Comparison of ENCODE assay signal across 6 cellular contexts in genomic region chr22:50269573-50270301, GRCh38. TPM values are rescaled to one million over a fixed set of nuclear protein-coding genes. Genes with fewer than 3 reads are reported as not detected.
A peak's percentile ranks its signal among the peaks of the same experiment; 100 is the strongest.
DNase-seq lines count a peak whose midpoint lies in the region; ATAC-seq, FAIRE-seq and TF ChIP-seq lines count a peak whose summit lies in the region.

No MANE protein-coding gene starts in this region.

- no peaks in the 10 kb centered on the region for H3K36me3 Mint-ChIP-seq in CD8-positive, alpha-beta T cell
- peaks cover 8% of the 10 kb centered on the region for H3K36me3 Mint-ChIP-seq in astrocyte (ENCODE audit: low read depth, unreplicated experiment)
- no peaks in the 10 kb centered on the region for H3K36me3 Mint-ChIP-seq in natural killer cell treated with Interleukin-12 subunit alpha and Interleukin-12 subunit beta and Interleukin-15 and Interleukin-18, amount 100 ng/mL, for 72 hours

- H3K9ac ChIP-seq in astrocyte (ENCODE audit: low read length) = peak overlapping the region; percentile 65

- no peaks in the 10 kb centered on the region for H3K79me2 ChIP-seq in astrocyte (ENCODE audit: insufficient read depth, low read length)

- peak overlapping the region; percentile 89 for H3K4me2 ChIP-seq in astrocyte (ENCODE audit: low read length)

- H3K9me3 ChIP-seq in CD8-positive, alpha-beta T cell (ENCODE audit: low read length) = no peaks in the 10 kb centered on the region
- H3K9me3 ChIP-seq in astrocyte (ENCODE audit: insufficient read depth, low read depth, low read length) = no peaks in the 10 kb centered on the region

- H3K27ac Mint-ChIP-seq in CD8-positive, alpha-beta T cell = no peak overlapping the region
- no peak overlapping the region for H3K27ac Mint-ChIP-seq in astrocyte (ENCODE audit: unreplicated experiment)
- H3K27ac Mint-ChIP-seq in natural killer cell treated with Interleukin-12 subunit alpha and Interleukin-12 subunit beta and Interleukin-15 and Interleukin-18, amount 100 ng/mL, for 72 hours = no peak overlapping the region

- H3K27ac ChIP-seq in CD8-positive, alpha-beta T cell (ENCODE audit: low read depth, low read length) = no peak overlapping the region
- H3K27ac ChIP-seq in astrocyte (ENCODE audit: low read depth, low read length) = no peak overlapping the region

- no peaks in the 10 kb centered on the region for H3K27me3 ChIP-seq in CD8-positive, alpha-beta T cell (ENCODE audit: insufficient read depth, low read length)
- no peaks in the 10 kb centered on the region for H3K27me3 ChIP-seq in astrocyte (ENCODE audit: insufficient read depth, low read length)

- no peak for TF ChIP-seq CTCF in CD8-positive, alpha-beta T cell (IDR thresholded peaks at IDR 0.05)
- no peak for TF ChIP-seq CTCF in astrocyte (IDR thresholded peaks at IDR 0.05; ENCODE audit: insufficient read depth, low read depth, low read length)

- H3K4me3 ChIP-seq in CD8-positive, alpha-beta T cell (ENCODE audit: low read depth, low read length) = no peak overlapping the region
- peak overlapping the region; percentile 57 for H3K4me3 ChIP-seq in astrocyte (ENCODE audit: insufficient read depth, low read depth, low read length)

- peak in 2 of 7 experiments; percentile 19 to 28 for DNase-seq in CD8-positive, alpha-beta T cell
- DNase-seq in NAMALWA (ENCODE audit: low spot score) (peak; percentile 57), astrocyte (ENCODE audit: low read depth) (peak; percentile 42), T1000 (lab: John Stamatoyannopoulos, UW) (no peak)
- no peak for DNase-seq in natural killer cell treated with Interleukin-12 subunit alpha and Interleukin-12 subunit beta and Interleukin-15 and Interleukin-18, amount 100 ng/mL, for 72 hours (ENCODE audit: low spot score)

- no peaks in the 10 kb centered on the region for H3K36me3 ChIP-seq in CD8-positive, alpha-beta T cell (ENCODE audit: insufficient read depth, low read length)
- no peaks in the 10 kb centered on the region for H3K36me3 ChIP-seq in astrocyte (ENCODE audit: insufficient read depth, low read length)

- H2AFZ ChIP-seq in astrocyte (ENCODE audit: low read depth, low read length) = no peak overlapping the region

- CTCF ChIA-PET in CD8-positive, alpha-beta T cell (lab: Charles Lee) = interaction anchor here (1.2 kb wide), 1 partner anchor 18 kb away, joined by 4 read pairs; the partner anchor contains the start of gene HDAC10

- POLR2A ChIA-PET in CD8-positive, alpha-beta T cell (lab: Charles Lee) = no interaction called here

- H3K27me3 Mint-ChIP-seq in CD8-positive, alpha-beta T cell (ENCODE audit: low read depth) = peaks cover 8% of the 10 kb centered on the region
- H3K27me3 Mint-ChIP-seq in astrocyte (ENCODE audit: low read depth, unreplicated experiment) = peaks cover 3% of the 10 kb centered on the region
- peaks cover 0 to 2% of the 10 kb centered on the region in 2 donors for H3K27me3 Mint-ChIP-seq in natural killer cell treated with Interleukin-12 subunit alpha and Interleukin-12 subunit beta and Interleukin-15 and Interleukin-18, amount 100 ng/mL, for 72 hours

- H4K20me1 ChIP-seq in astrocyte (ENCODE audit: insufficient read depth, low read length) = peaks cover 30% of the 10 kb centered on the region

- H3K4me1 ChIP-seq in CD8-positive, alpha-beta T cell (ENCODE audit: insufficient read depth, low read length) = peaks cover 25% of the 10 kb centered on the region
- peaks cover 19% of the 10 kb centered on the region for H3K4me1 ChIP-seq in astrocyte (ENCODE audit: insufficient read depth, low read length)

- peaks cover 18% of the 10 kb centered on the region for H3K4me1 Mint-ChIP-seq in CD8-positive, alpha-beta T cell (ENCODE audit: low read depth)
- peaks cover 8% of the 10 kb centered on the region for H3K4me1 Mint-ChIP-seq in astrocyte (ENCODE audit: low read depth, unreplicated experiment)
- H3K4me1 Mint-ChIP-seq in natural killer cell treated with Interleukin-12 subunit alpha and Interleukin-12 subunit beta and Interleukin-15 and Interleukin-18, amount 100 ng/mL, for 72 hours (ENCODE audit: low read depth in 2 of 2) = peaks cover 0 to 3% of the 10 kb centered on the region in 2 donors

- peak; percentile 23 for ATAC-seq in CD8-positive, alpha-beta T cell
- peak; percentile 71 to 72 for ATAC-seq in natural killer cell treated with Interleukin-12 subunit alpha and Interleukin-12 subunit beta and Interleukin-15 and Interleukin-18, amount 100 ng/mL, for 72 hours
- no peak for ATAC-seq in HG02852 (IDR thresholded peaks at IDR 0.05; ENCODE audit: unreplicated experiment)

- peak overlapping the region; percentile 62 for H3K4me3 Mint-ChIP-seq in CD8-positive, alpha-beta T cell
- H3K4me3 Mint-ChIP-seq in astrocyte (ENCODE audit: unreplicated experiment) = peak overlapping the region; percentile 76
- H3K4me3 Mint-ChIP-seq in natural killer cell treated with Interleukin-12 subunit alpha and Interleukin-12 subunit beta and Interleukin-15 and Interleukin-18, amount 100 ng/mL, for 72 hours = peak overlapping the region; percentile 32

- H3K9me3 Mint-ChIP-seq in CD8-positive, alpha-beta T cell = no peaks in the 10 kb centered on the region
- no peaks in the 10 kb centered on the region for H3K9me3 Mint-ChIP-seq in astrocyte (ENCODE audit: unreplicated experiment)
- no peaks in the 10 kb centered on the region for H3K9me3 Mint-ChIP-seq in natural killer cell treated with Interleukin-12 subunit alpha and Interleukin-12 subunit beta and Interleukin-15 and Interleukin-18, amount 100 ng/mL, for 72 hours

- FAIRE-seq in astrocyte (lab: Jason Lieb, UNC) = no peak

- intact Hi-C loops in CD8-positive, alpha-beta T cell (cut with DNase I, micrococcal nuclease) = loop anchor here (1.0 to 5.0 kb wide), 7 partner anchors 18 to 353 kb away; partner anchors contain the start of genes HDAC10 (in 1 of the 2) and TUBGCP6 (in 1 of the 2)

RNA-seq across cellular contexts. Expression of gene MAPK11, which starts 0.4 kb away (rescaled TPM):
- total RNA-seq in CD8-positive, alpha-beta T cell = 1 to 10 TPM; 1.9 to 2.1 TPM
- 19.6 and 22.4 TPM in 2 replicates for total RNA-seq in astrocyte
- total RNA-seq in natural killer cell treated with Interleukin-12 subunit alpha and Interleukin-12 subunit beta and Interleukin-15 and Interleukin-18, amount 100 ng/mL, for 72 hours = 10 to 100 TPM; 10.2 to 15.1 TPM

RNA-seq across cellular contexts. Expression of gene MAPK12, which starts 8.3 kb away (rescaled TPM):
- total RNA-seq in CD8-positive, alpha-beta T cell = 1 to 10 TPM; 1.1 to 1.5 TPM
- 29.1 and 36.4 TPM in 2 replicates for total RNA-seq in astrocyte
- 1 to 10 TPM; 1.6 to 9.0 TPM for total RNA-seq in natural killer cell treated with Interleukin-12 subunit alpha and Interleukin-12 subunit beta and Interleukin-15 and Interleukin-18, amount 100 ng/mL, for 72 hours

RNA-seq across cellular contexts. Expression of gene HDAC10, which starts 18.7 kb away (rescaled TPM):
- total RNA-seq in CD8-positive, alpha-beta T cell = 10 to 100 TPM; 81.8 to 82.6 TPM
- 36.8 and 46.5 TPM in 2 replicates for total RNA-seq in astrocyte
- total RNA-seq in natural killer cell treated with Interleukin-12 subunit alpha and Interleukin-12 subunit beta and Interleukin-15 and Interleukin-18, amount 100 ng/mL, for 72 hours = 100 to 1,000 TPM in 1 of 2 donors, 10 to 100 TPM in 1; 54.5 to 113 TPM

RNA-seq across cellular contexts. Expression of gene TUBGCP6, which starts 24.9 kb away (rescaled TPM):
- total RNA-seq in CD8-positive, alpha-beta T cell = 100 to 1,000 TPM; 121 to 122 TPM
- 25.4 and 26.3 TPM in 2 replicates for total RNA-seq in astrocyte
- total RNA-seq in natural killer cell treated with Interleukin-12 subunit alpha and Interleukin-12 subunit beta and Interleukin-15 and Interleukin-18, amount 100 ng/mL, for 72 hours = 10 to 100 TPM; 47.6 to 80.1 TPM

RNA-seq across cellular contexts. Expression of gene PLXNB2, which starts 37.7 kb away (rescaled TPM):
- total RNA-seq in CD8-positive, alpha-beta T cell = 1 to 10 TPM; 6.3 to 8.1 TPM
- total RNA-seq in astrocyte = 327 and 376 TPM in 2 replicates
- 1 to 10 TPM; 4.4 to 5.5 TPM for total RNA-seq in natural killer cell treated with Interleukin-12 subunit alpha and Interleukin-12 subunit beta and Interleukin-15 and Interleukin-18, amount 100 ng/mL, for 72 hours

Comparison
In these comparisons a context has a peak if more than half of its experiments do, and no peak if none do; other contexts are left out.
1. DNase-seq: peak in NAMALWA (single experiment) and astrocyte (single experiment); none in natural killer cell treated with Interleukin-12 subunit alpha and Interleukin-12 subunit beta and Interleukin-15 and Interleukin-18, amount 100 ng/mL, for 72 hours (single experiment) and T1000 (single experiment).
2. Peak in every context shown above with its lines, with median percentiles within 50 percentile points of each other: H3K4me3 Mint-ChIP-seq.